9 cellular contexts compared by ENCODE assay signal in genomic region chr13:46571189-46571901, GRCh38. TPM values are rescaled to one million over a fixed set of nuclear protein-coding genes. Genes with fewer than 3 reads are reported as not detected.
A peak's percentile ranks its signal among the peaks of the same experiment; 100 is the strongest.
DNase-seq lines count a peak whose midpoint lies in the region; ATAC-seq, FAIRE-seq and TF ChIP-seq lines count a peak whose summit lies in the region.
"Had no signal": no experiment of that assay in that cellular context is flagged by ENCODE, and none has a peak within 500 bp of the region (broad histone marks: within the 10 kb centered on the region; RNA-seq: fewer than 3 reads in every experiment).

No MANE protein-coding gene starts in this region.

- FAIRE-seq in HepG2 (lab: Jason Lieb, UNC), result peak; percentile 28
- FAIRE-seq: TTC549 had no signal

- H3K9ac ChIP-seq in OCI-LY3 (ENCODE audit: low read length) (peak overlapping the region; percentile 18), HepG2 (ENCODE audit: insufficient read depth, low read depth, low read length) (no peak overlapping the region)

- H3K4me3 ChIP-seq in OCI-LY3 (ENCODE audit: low read length), result peak overlapping the region; percentile 56
- H3K4me3 ChIP-seq in HepG2 (replicated peaks in 1 of 3; ENCODE audit: insufficient read depth in 1 of 3, low read depth in 2 of 3, low read length in 3 of 3), result no peak overlapping the region
- no peak overlapping the region for H3K4me3 ChIP-seq in suprapubic skin

- H3K27me3 Mint-ChIP-seq in endothelial cell (ENCODE audit: unreplicated experiment), result peaks cover 2% of the 10 kb centered on the region

- TF ChIP-seq POLR2A in HepG2 (IDR thresholded peaks at IDR 0.05; ENCODE audit: insufficient read depth in 1 of 2, low read depth in 2 of 2, low read length in 2 of 2) (no peak), suprapubic skin (IDR thresholded peaks at IDR 0.05) (no peak)

- peaks cover 99% of the 10 kb centered on the region for H3K79me2 ChIP-seq in OCI-LY3 (ENCODE audit: low read length)
- peaks cover 79% of the 10 kb centered on the region for H3K79me2 ChIP-seq in HepG2 (ENCODE audit: insufficient read depth, low read length)

- DNase-seq in GM10248 (ENCODE audit: extremely low spot score), result peak; percentile 34
- peak; percentile 39 for DNase-seq in HepG2 (ENCODE audit: low spot score)
- no peak for DNase-seq in NCI-H1436 treated with DMSO at 0.1 percent for 48 hours (lab: John Stamatoyannopoulos, UW)
- no peak for DNase-seq in activated CD4-positive, alpha-beta T cell treated with anti-CD3 and anti-CD28 coated beads for 48 hours
- DNase-seq in suprapubic skin (ENCODE audit: low spot score in 2 of 2), result no peak
- no peak for DNase-seq in endothelial cell (ENCODE audit: low spot score)

- H3K27ac ChIP-seq in OCI-LY3 (ENCODE audit: low read length) (peak overlapping the region; percentile 69), HepG2 (ENCODE audit: extremely low read length, insufficient read depth, low read length) (no peak overlapping the region), suprapubic skin (no peak overlapping the region)

- no peak overlapping the region for H3K27ac Mint-ChIP-seq in endothelial cell (ENCODE audit: unreplicated experiment)

- H3K9me3 Mint-ChIP-seq in endothelial cell (ENCODE audit: unreplicated experiment), result no peaks in the 10 kb centered on the region

- H3K36me3 ChIP-seq in OCI-LY3 (replicated peaks; ENCODE audit: low read depth, low read length) (peaks cover under 1% of the 10 kb centered on the region), HepG2 (replicated peaks in 1 of 2; ENCODE audit: control insufficient read depth in 1 of 2, insufficient read depth in 2 of 2, low read length in 2 of 2) (peaks cover 0 to 1% of the 10 kb centered on the region in 2 experiments; a peak in 1 of 5 replicates), suprapubic skin (no peaks in the 10 kb centered on the region)

- POLR2A ChIA-PET in GM10248 (lab: Yijun Ruan, JAX), result no interaction called here
- POLR2A ChIA-PET in HepG2 (lab: Yijun Ruan, JAX), result no interaction called here

- H3K4me1 Mint-ChIP-seq in endothelial cell (ENCODE audit: unreplicated experiment), result peaks cover 22% of the 10 kb centered on the region

- in situ Hi-C loops in HepG2 (cut with HindIII; ENCODE audit: extremely low pct_ligation_motif_present, low pct_unique_long_range_greater_than_20kb), result no loop called here

- intact Hi-C loops in HepG2 (cut with micrococcal nuclease; ENCODE audit: unreplicated experiment), result no loop called here

- H2AFZ ChIP-seq in OCI-LY3 (ENCODE audit: low read depth, low read length) (no peak overlapping the region), HepG2 (ENCODE audit: low read length) (no peak overlapping the region)

- no peaks in the 10 kb centered on the region for H3K27me3 ChIP-seq in OCI-LY3 (ENCODE audit: low read depth, low read length)
- no peaks in the 10 kb centered on the region for H3K27me3 ChIP-seq in HepG2 (ENCODE audit: control insufficient read depth in 1 of 2, insufficient read depth in 2 of 2, low read length in 2 of 2)
- H3K27me3 ChIP-seq in suprapubic skin, result no peaks in the 10 kb centered on the region

- BruUV-seq in HepG2 (replicated peaks; lab: Mats Ljungman, UMichigan), result no TSS peak

- 85% methylated on average over 8 of the region's 10 CpGs for WGBS in HepG2 (ENCODE audit: low lambda C conversion rate)
- 63% methylated on average over 10 of the region's 10 CpGs for WGBS in suprapubic skin

- CTCF ChIA-PET in GM10248 (lab: Yijun Ruan, JAX) (interaction anchor here (1.1 to 3.5 kb wide), 5 partner anchors 8 to 19 kb away, joined by 5 to 18 read pairs (median 10); partner anchors contain the start of gene LRCH1), HepG2 (lab: Yijun Ruan, JAX; ENCODE audit: low intra/inter-chr PET ratio, low total read pairs) (no interaction called here)

- H3K36me3 Mint-ChIP-seq in endothelial cell (ENCODE audit: low read depth, unreplicated experiment), result no peaks in the 10 kb centered on the region

- ATAC-seq in GM21825 (IDR thresholded peaks at IDR 0.05; ENCODE audit: unreplicated experiment) (peak; percentile 38), HepG2 (peak; percentile 70)

- H3K9me3 ChIP-seq in OCI-LY3 (ENCODE audit: insufficient read depth, low read length), result no peaks in the 10 kb centered on the region
- H3K9me3 ChIP-seq in HepG2 (ENCODE audit: low read length), result no peaks in the 10 kb centered on the region
- H3K9me3 ChIP-seq in suprapubic skin, result no peaks in the 10 kb centered on the region

- H3K4me1 ChIP-seq in OCI-LY3 (ENCODE audit: low read length) (peaks cover 68% of the 10 kb centered on the region), HepG2 (ENCODE audit: insufficient read depth, low read length) (peaks cover 55% of the 10 kb centered on the region), suprapubic skin (peaks cover 22% of the 10 kb centered on the region)

- no peak for TF ChIP-seq EP300 in HepG2 (IDR thresholded peaks at IDR 0.05; ENCODE audit: low read depth in 2 of 2, low read length in 2 of 2)
- TF ChIP-seq EP300 in HepG2 (CRISPR knock-in tag; IDR thresholded peaks at IDR 0.05; ENCODE audit: borderline replicate concordance), result no peak
- TF ChIP-seq EP300 in suprapubic skin (IDR thresholded peaks at IDR 0.05), result no peak

- peak overlapping the region; percentile 85 for H3K4me2 ChIP-seq in OCI-LY3 (ENCODE audit: low read length)
- H3K4me2 ChIP-seq in HepG2 (ENCODE audit: low read depth, low read length), result peak overlapping the region; percentile 16; the same call in 1 of the 2 replicates

- TF ChIP-seq CTCF in GM10248 (IDR thresholded peaks at IDR 0.05; ENCODE audit: control extremely low read depth, extremely low read depth, low read depth, missing control alignments) (no peak), OCI-LY3 (IDR thresholded peaks at IDR 0.05; ENCODE audit: low read depth, low read length) (no peak), HepG2 (CRISPR knock-in tag; IDR thresholded peaks at IDR 0.05) (no peak), suprapubic skin (IDR thresholded peaks at IDR 0.05) (no peak), endothelial cell (IDR thresholded peaks at IDR 0.05; ENCODE audit: unreplicated experiment) (no peak)

- H3K4me3 Mint-ChIP-seq in endothelial cell (ENCODE audit: unreplicated experiment), result no peak overlapping the region

- H4K20me1 ChIP-seq in OCI-LY3 (ENCODE audit: insufficient read depth, low read length), result peaks cover 88% of the 10 kb centered on the region
- peaks cover 30% of the 10 kb centered on the region for H4K20me1 ChIP-seq in HepG2 (ENCODE audit: insufficient read depth, low read length)

- no peak for TF ChIP-seq RAD21 in HepG2 (CRISPR knock-in tag; IDR thresholded peaks at IDR 0.05)

TF ChIP-seq in HepG2, 621 proteins besides CTCF, POLR2A, EP300 and RAD21 (continues in another document):
- TF ChIP-seq TARDBP (CRISPR knock-in tag; IDR thresholded peaks at IDR 0.05), result no peak
- no peak for TF ChIP-seq GMEB2 (CRISPR knock-in tag; IDR thresholded peaks at IDR 0.05; ENCODE audit: low read depth)
- TF ChIP-seq TFAP4 (IDR thresholded peaks at IDR 0.05; ENCODE audit: borderline replicate concordance, low read depth), result peak; percentile 50; the same call in 1 of the 2 replicates
- TF ChIP-seq ATF3 (CRISPR knock-in tag; IDR thresholded peaks at IDR 0.05), result 0 out of 2 replicates have a peak, but pooled peaks have one; percentile 21
- TF ChIP-seq MAFF (IDR thresholded peaks at IDR 0.05; ENCODE audit: low read depth, low read length), result no peak

RNA-seq across cellular contexts. Expression of gene LRCH1, which starts 18.4 kb away (rescaled TPM):
- total RNA-seq in HepG2 (2016; rRNA removed; fragmentation: Illumina TruSeq; extraction: Trizol), result 4.1 and 6.6 TPM in 2 replicates
- total RNA-seq in HepG2 (2016; cell fraction: cytosol; rRNA removed; fragmentation: Illumina TruSeq; extraction: Trizol; ENCODE audit: low read depth), result 2.2 and 2.4 TPM in 2 replicates
- total RNA-seq in HepG2 (2016; cell fraction: insoluble cytoplasmic fraction; rRNA removed; fragmentation: Illumina TruSeq; extraction: Trizol), result 4.2 and 6.0 TPM in 2 replicates
- 3.5 and 3.9 TPM in 2 replicates for total RNA-seq in HepG2 (2016; cell fraction: membrane; rRNA removed; fragmentation: Illumina TruSeq; extraction: Trizol)
- 10.2 and 12.6 TPM in 2 replicates for total RNA-seq in HepG2 (2016; cell fraction: nucleus; rRNA removed; fragmentation: Illumina TruSeq; extraction: Trizol)
- 9.2 and 12.6 TPM in 2 replicates for polyA plus RNA-seq in HepG2 (2011; rRNA removed)
- 4.7 and 5.6 TPM in 2 replicates for polyA plus RNA-seq in HepG2 (2011; cell fraction: cytosol; rRNA removed)
- 9.3 and 10.3 TPM in 2 replicates for polyA plus RNA-seq in HepG2 (2011; cell fraction: nucleus; rRNA removed)
- polyA plus RNA-seq in HepG2 (2012), result 7.8 and 9.2 TPM in 2 replicates
- polyA plus RNA-seq in HepG2 (2016; cell fraction: cytosol; fragmentation: Illumina TruSeq; extraction: Trizol; ENCODE audit: low read depth), result 0.29 and 0.41 TPM in 2 replicates
- 6.5 and 7.8 TPM in 2 replicates for polyA plus RNA-seq in HepG2 (2016; cell fraction: insoluble cytoplasmic fraction; fragmentation: Illumina TruSeq; extraction: Trizol; ENCODE audit: low read depth)
- polyA plus RNA-seq in HepG2 (2016; cell fraction: membrane; fragmentation: Illumina TruSeq; extraction: Trizol; ENCODE audit: low read depth), result 1.3 and 1.7 TPM in 2 replicates
- 9.3 TPM in 2 replicates for polyA plus RNA-seq in HepG2 (2016; cell fraction: nucleus; fragmentation: Illumina TruSeq; extraction: Trizol; ENCODE audit: insufficient read depth, low read depth)
- 10.6 and 13.7 TPM in 2 replicates for polyA minus RNA-seq in HepG2 (2011; rRNA and poly(A)+ RNA removed; ENCODE audit: low replicate concordance)
- polyA minus RNA-seq in HepG2 (2011; cell fraction: cytosol; rRNA and poly(A)+ RNA removed), result 8.0 and 9.5 TPM in 2 replicates
- 54.5 and 56.4 TPM in 2 replicates for polyA minus RNA-seq in HepG2 (2011; cell fraction: nucleus; rRNA and poly(A)+ RNA removed)
- total RNA-seq in suprapubic skin, result 10 to 100 TPM; 29.1 to 44.7 (median 34.9) TPM
- 45.6 TPM for total RNA-seq in endothelial cell (ENCODE audit: unreplicated experiment)

Comparison
In these comparisons a context has a peak if more than half of its experiments do, and no peak if none do; other contexts are left out.
1. DNase-seq: peak in GM10248 (single experiment) and HepG2 (single experiment); none in NCI-H1436 treated with DMSO at 0.1 percent for 48 hours (single experiment), activated CD4-positive, alpha-beta T cell treated with anti-CD3 and anti-CD28 coated beads for 48 hours (single experiment), suprapubic skin (0 of 2) and endothelial cell (single experiment).